1 cellular context compared by ENCODE assay signal in the genomic region with DNA sequence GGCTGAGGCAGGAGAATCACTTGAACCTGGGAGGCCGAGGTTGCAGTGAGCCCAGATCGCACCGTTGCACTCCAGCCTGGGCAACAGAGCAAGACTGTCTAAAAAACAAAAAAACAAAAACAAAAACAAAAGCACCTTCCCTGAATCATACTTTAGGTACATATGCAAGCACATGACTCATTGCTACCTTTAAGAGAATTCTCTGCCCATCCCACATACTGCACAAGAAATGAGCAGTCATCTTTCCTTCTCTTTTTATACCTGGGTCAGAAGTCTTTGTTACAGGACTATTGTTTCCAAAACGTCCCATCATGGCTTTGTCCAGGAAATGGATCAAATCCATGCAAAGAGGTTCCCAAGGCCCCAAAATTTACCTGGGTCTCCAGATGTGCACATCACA.
TF ChIP-seq lines count a peak whose summit lies in the region.

No MANE protein-coding gene starts in this region.

TF ChIP-seq in A549, 52 proteins besides CTCF, POLR2A, EP300 and RAD21 (continued from another document):
- TF ChIP-seq, protein P1, sequence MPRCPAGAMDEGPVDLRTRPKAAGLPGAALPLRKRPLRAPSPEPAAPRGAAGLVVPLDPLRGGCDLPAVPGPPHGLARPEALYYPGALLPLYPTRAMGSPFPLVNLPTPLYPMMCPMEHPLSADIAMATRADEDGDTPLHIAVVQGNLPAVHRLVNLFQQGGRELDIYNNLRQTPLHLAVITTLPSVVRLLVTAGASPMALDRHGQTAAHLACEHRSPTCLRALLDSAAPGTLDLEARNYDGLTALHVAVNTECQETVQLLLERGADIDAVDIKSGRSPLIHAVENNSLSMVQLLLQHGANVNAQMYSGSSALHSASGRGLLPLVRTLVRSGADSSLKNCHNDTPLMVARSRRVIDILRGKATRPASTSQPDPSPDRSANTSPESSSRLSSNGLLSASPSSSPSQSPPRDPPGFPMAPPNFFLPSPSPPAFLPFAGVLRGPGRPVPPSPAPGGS (IDR thresholded peaks at IDR 0.05): no peak
